ENCODE assay signal across 2 cellular contexts in the genomic region with DNA sequence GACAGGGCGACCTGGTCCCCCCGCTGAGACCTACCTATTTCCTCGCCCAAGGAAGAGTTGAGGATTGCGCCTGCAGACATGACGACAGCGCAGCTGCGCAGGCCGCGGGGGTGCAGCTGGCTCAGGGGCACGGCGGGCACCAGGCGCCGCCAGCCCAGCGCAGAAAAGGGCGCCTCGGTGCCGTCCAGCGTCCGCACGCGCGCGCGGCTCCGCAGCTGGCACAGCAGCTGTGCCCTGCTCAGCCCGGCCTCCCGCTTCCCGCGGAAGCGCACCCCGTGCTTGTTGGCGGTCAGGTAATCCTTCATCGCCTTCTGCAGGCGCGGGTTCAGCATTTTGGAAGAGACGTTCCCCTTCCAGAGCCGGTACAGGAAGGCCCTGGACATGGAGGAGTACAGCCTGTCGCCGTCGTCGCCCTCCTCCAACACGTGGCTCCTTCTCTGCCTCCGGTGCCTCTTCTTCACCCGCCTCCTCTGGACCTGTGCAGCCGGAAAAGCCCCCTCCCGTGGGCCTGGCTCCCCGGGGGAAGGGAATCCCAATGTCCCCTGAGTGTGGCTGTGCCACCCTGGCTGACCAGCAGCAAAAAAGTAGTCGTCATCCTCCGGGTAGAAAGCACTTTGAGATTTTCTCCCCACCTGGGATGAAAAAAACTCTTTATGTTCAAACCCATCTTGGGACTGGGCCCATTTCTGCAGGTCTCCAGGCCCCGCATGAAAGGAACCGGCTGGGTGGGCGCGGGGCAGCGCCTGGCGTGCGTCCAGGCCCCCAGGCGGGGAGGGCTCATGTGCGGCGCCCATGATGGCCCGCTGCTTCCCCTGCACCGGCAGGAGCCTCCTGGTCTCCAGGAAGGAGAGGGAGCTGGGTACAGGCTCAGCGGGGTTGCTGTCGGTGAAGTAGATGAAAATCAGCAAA.
TF ChIP-seq lines count a peak whose summit lies in the region.

No MANE protein-coding gene starts in this region.

TF ChIP-seq in SK-N-SH, 30 proteins besides CTCF, POLR2A, EP300 and RAD21:
- TF ChIP-seq SIN3A (IDR thresholded peaks at IDR 0.05; ENCODE audit: borderline replicate concordance, low read depth, low read length) = no peak

TF ChIP-seq in SK-N-SH treated with all-trans-retinoic acid at 6 μM for 48 hours, 23 proteins besides CTCF, POLR2A, EP300 and RAD21:
- TF ChIP-seq CREB5 (CRISPR knock-in tag; IDR thresholded peaks at IDR 0.05; ENCODE audit: low read depth) (no peak), ARNTL (CRISPR knock-in tag; IDR thresholded peaks at IDR 0.05; ENCODE audit: borderline replicate concordance, low read depth) (no peak)
